In the genomic region with DNA sequence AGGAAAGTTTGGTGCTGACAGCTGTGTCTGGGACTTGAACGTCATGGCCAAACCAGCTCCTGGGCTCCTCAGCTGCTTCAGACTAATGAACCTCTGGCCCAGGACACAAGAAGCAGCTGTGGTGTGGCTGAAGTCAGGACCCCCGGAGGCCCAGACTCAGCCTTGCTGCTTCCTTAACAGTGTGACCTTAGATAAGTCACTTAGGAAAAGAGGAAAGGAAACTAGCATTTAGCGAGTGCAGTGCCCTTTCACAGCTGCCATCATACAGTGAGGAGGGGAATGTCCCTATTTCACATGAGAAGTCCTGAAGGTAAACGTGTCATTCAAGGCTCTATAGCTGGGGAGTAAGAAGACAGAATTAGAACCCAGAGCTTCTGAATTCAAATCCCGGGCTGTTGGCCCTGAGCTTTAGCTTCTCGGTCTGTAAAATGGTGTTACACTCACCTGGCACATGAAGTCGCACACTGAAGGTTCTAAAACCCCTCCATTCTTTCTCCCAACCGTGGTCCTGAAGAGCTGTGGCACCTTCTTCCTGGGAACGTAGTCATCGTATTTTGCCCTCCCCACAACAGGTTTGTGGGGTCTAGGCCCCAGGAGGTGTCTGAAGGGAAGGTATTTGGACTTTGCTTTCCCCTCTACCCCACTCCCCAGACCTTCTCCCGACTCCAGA, we compare ENCODE assay signal across 9 cellular contexts. TPM values are rescaled to one million over a fixed set of nuclear protein-coding genes. Genes with fewer than 3 reads are reported as not detected.
DNase-seq lines count a peak whose midpoint lies in the region; ATAC-seq and TF ChIP-seq lines count a peak whose summit lies in the region.
"Had no signal": no experiment of that assay in that cellular context is flagged by ENCODE, and none has a peak within 500 bp of the region (broad histone marks: within the 10 kb centered on the region; RNA-seq: fewer than 3 reads in every experiment).

No MANE protein-coding gene starts in this region.

- no peaks in the 10 kb centered on the region for H3K9me3 Mint-ChIP-seq in activated CD4-positive, alpha-beta memory T cell treated with anti-CD3 and anti-CD28 coated beads, Interleukin-2, amount 10 ng/mL, durations not matched to agents 7 days and 5 days

- CTCF ChIA-PET in activated CD4-positive, alpha-beta memory T cell treated with anti-CD3 and anti-CD28 coated beads, Interleukin-2, amount 10 ng/mL, durations not matched to agents 7 days and 5 days (lab: Charles Lee): interaction anchor here (0.6 to 6.5 kb wide), 4 partner anchors 47 to 182 kb away, joined by 3 to 93 read pairs (median 4); a partner anchor contains a TSS

- H3K9me3 ChIP-seq in SK-N-MC (ENCODE audit: low read depth, low read length) (no peaks in the 10 kb centered on the region), iPS-20b (ENCODE audit: insufficient read depth, low read depth, low read length) (no peaks in the 10 kb centered on the region), tibial artery (no peaks in the 10 kb centered on the region)

- intact Hi-C loops in tibial artery (cut with DNase I; ENCODE audit: low total_unique reads): loop anchor here (5.0 to 10.0 kb wide), 2 partner anchors 43 to 175 kb away; no protein-coding TSS in a partner anchor

- H3K4me1 Mint-ChIP-seq in activated CD4-positive, alpha-beta memory T cell treated with anti-CD3 and anti-CD28 coated beads, Interleukin-2, amount 10 ng/mL, durations not matched to agents 7 days and 5 days: peaks cover 7% of the 10 kb centered on the region

- peaks cover 61% of the 10 kb centered on the region for H3K27me3 Mint-ChIP-seq in activated CD4-positive, alpha-beta memory T cell treated with anti-CD3 and anti-CD28 coated beads, Interleukin-2, amount 10 ng/mL, durations not matched to agents 7 days and 5 days

- H3K27ac ChIP-seq in SK-N-MC (no peak overlapping the region), iPS-20b (ENCODE audit: low read length) (no peak overlapping the region), tibial artery (no peak overlapping the region)

- H3K9ac ChIP-seq in SK-N-MC (ENCODE audit: insufficient read length) (peak overlapping the region; percentile 47), iPS-20b (ENCODE audit: low read depth, low read length) (peak overlapping the region; percentile 53; the same call in 1 of the 2 replicates)

- POLR2A ChIA-PET in activated CD4-positive, alpha-beta memory T cell treated with anti-CD3 and anti-CD28 coated beads, Interleukin-2, amount 10 ng/mL, durations not matched to agents 7 days and 5 days (lab: Charles Lee): interaction anchor here (0.9 to 3.2 kb wide), 5 partner anchors 10 to 73 kb away, joined by 3 to 13 read pairs (median 3); a partner anchor contains a TSS

- H3K27ac Mint-ChIP-seq in activated CD4-positive, alpha-beta memory T cell treated with anti-CD3 and anti-CD28 coated beads, Interleukin-2, amount 10 ng/mL, durations not matched to agents 7 days and 5 days: no peak overlapping the region

- peak overlapping the region; percentile 59 for H3K4me3 ChIP-seq in H7 (ENCODE audit: insufficient read depth, low read depth, low read length)
- peak overlapping the region; percentile 75 for H3K4me3 ChIP-seq in SK-N-MC
- peak overlapping the region; percentile 65 for H3K4me3 ChIP-seq in iPS-20b (ENCODE audit: low read length)
- H3K4me3 ChIP-seq in tibial artery: peak overlapping the region in 1 of 2 donors; percentile 58

- peak; percentile 51 for ATAC-seq in stimulated activated naive CD8-positive, alpha-beta T cell treated with anti-CD3 and anti-CD28 coated beads, Interleukin-15, Interleukin-2, amounts not matched to agents 100 U/mL and 50 U/mL, for 24 hours

- no peaks in the 10 kb centered on the region for H3K36me3 ChIP-seq in H7 (replicated peaks; ENCODE audit: control insufficient read depth, insufficient read depth, low read length)
- no peaks in the 10 kb centered on the region for H3K36me3 ChIP-seq in SK-N-MC (ENCODE audit: insufficient read depth, low read length)
- no peaks in the 10 kb centered on the region for H3K36me3 ChIP-seq in iPS-20b (ENCODE audit: insufficient read depth, low read depth, low read length)
- no peaks in the 10 kb centered on the region for H3K36me3 ChIP-seq in tibial artery

- no peaks in the 10 kb centered on the region for H3K36me3 Mint-ChIP-seq in activated CD4-positive, alpha-beta memory T cell treated with anti-CD3 and anti-CD28 coated beads, Interleukin-2, amount 10 ng/mL, durations not matched to agents 7 days and 5 days (ENCODE audit: low read depth)

- DNase-seq in H7 (no peak), SK-N-MC (ENCODE audit: low read depth, low spot score) (no peak), tibial artery (no peak), GOT3 (lab: John Stamatoyannopoulos, UW) (no peak)
- DNase-seq in stimulated activated naive CD8-positive, alpha-beta T cell treated with anti-CD3 and anti-CD28 coated beads, Interleukin-15, Interleukin-2, amounts not matched to agents 100 U/mL and 50 U/mL, for 24 hours: no peak
- DNase-seq in activated CD4-positive, alpha-beta memory T cell treated with anti-CD3 and anti-CD28 coated beads, Interleukin-2, amount 10 ng/mL, durations not matched to agents 7 days and 5 days: no peak
- DNase-seq: activated gamma-delta T cell treated with Interleukin-2 at 50 U/mL for 16 hours, foreskin fibroblast had no signal

- peaks cover 8% of the 10 kb centered on the region; the same call in 1 of the 2 replicates for H3K4me1 ChIP-seq in iPS-20b (ENCODE audit: insufficient read depth, low read length)
- peaks cover 4 to 18% (median 14%) of the 10 kb centered on the region in 4 donors for H3K4me1 ChIP-seq in tibial artery

- no peak for TF ChIP-seq CTCF in tibial artery (IDR thresholded peaks at IDR 0.05)

- H3K4me3 Mint-ChIP-seq in activated CD4-positive, alpha-beta memory T cell treated with anti-CD3 and anti-CD28 coated beads, Interleukin-2, amount 10 ng/mL, durations not matched to agents 7 days and 5 days: no peak overlapping the region

- peaks cover 28% of the 10 kb centered on the region for H3K27me3 ChIP-seq in H7 (ENCODE audit: control insufficient read depth, insufficient read depth, low read length)
- peaks cover 49% of the 10 kb centered on the region for H3K27me3 ChIP-seq in iPS-20b (ENCODE audit: insufficient read depth, low read length)
- peaks cover 0 to 43% of the 10 kb centered on the region in 2 donors for H3K27me3 ChIP-seq in tibial artery

RNA-seq across cellular contexts. Expression of a gene that starts 0.9 kb away (rescaled TPM):
- total RNA-seq in H7 (2014; rRNA removed; shearing (Covaris generic)): 10.8 and 13.5 TPM in 2 replicates
- not detected for total RNA-seq in activated CD4-positive, alpha-beta memory T cell treated with anti-CD3 and anti-CD28 coated beads, Interleukin-2, amount 10 ng/mL, durations not matched to agents 7 days and 5 days

RNA-seq across cellular contexts. Expression of a gene that starts 13.1 kb away (rescaled TPM):
- total RNA-seq in H7 (2014; rRNA removed; shearing (Covaris generic)): 146 and 152 TPM in 2 replicates
- 10 to 100 TPM; 52.8 to 53.0 TPM for total RNA-seq in activated CD4-positive, alpha-beta memory T cell treated with anti-CD3 and anti-CD28 coated beads, Interleukin-2, amount 10 ng/mL, durations not matched to agents 7 days and 5 days

RNA-seq across cellular contexts. Expression of a gene that starts 15.3 kb away (rescaled TPM):
- total RNA-seq in H7 (2014; rRNA removed; shearing (Covaris generic)): 13.9 and 26.4 TPM in 2 replicates
- 10 to 100 TPM; 51.9 to 55.3 TPM for total RNA-seq in activated CD4-positive, alpha-beta memory T cell treated with anti-CD3 and anti-CD28 coated beads, Interleukin-2, amount 10 ng/mL, durations not matched to agents 7 days and 5 days

RNA-seq across cellular contexts. Expression of a gene that starts 20.3 kb away (rescaled TPM):
- 0.24 and 0.44 TPM in 2 replicates for total RNA-seq in H7 (2014; rRNA removed; shearing (Covaris generic))
- under 1 TPM; 0.18 to 0.20 TPM for total RNA-seq in activated CD4-positive, alpha-beta memory T cell treated with anti-CD3 and anti-CD28 coated beads, Interleukin-2, amount 10 ng/mL, durations not matched to agents 7 days and 5 days

RNA-seq across cellular contexts. Expression of a gene that starts 38.4 kb away (rescaled TPM):
- 75.9 and 89.7 TPM in 2 replicates for total RNA-seq in H7 (2014; rRNA removed; shearing (Covaris generic))
- total RNA-seq in activated CD4-positive, alpha-beta memory T cell treated with anti-CD3 and anti-CD28 coated beads, Interleukin-2, amount 10 ng/mL, durations not matched to agents 7 days and 5 days: 10 to 100 TPM; 35.1 to 37.0 TPM

Comparison
In these comparisons a context has a peak if more than half of its experiments do, and no peak if none do; other contexts are left out.
1. RNA of a gene that starts 0.9 kb away (total RNA-seq): 10.8 to 13.5 TPM in H7; not detected in activated CD4-positive, alpha-beta memory T cell treated with anti-CD3 and anti-CD28 coated beads, Interleukin-2, amount 10 ng/mL, durations not matched to agents 7 days and 5 days; every median in the first group is over 10 times any median in the second.